2 cellular contexts compared by ENCODE assay signal in genomic region chr11:49893442-49893841, GRCh38. TPM values are rescaled to one million over a fixed set of nuclear protein-coding genes. Genes with fewer than 3 reads are reported as not detected.
"Had no signal": no experiment of that assay in that cellular context is flagged by ENCODE, and none has a peak within 500 bp of the region (broad histone marks: within the 10 kb centered on the region; RNA-seq: fewer than 3 reads in every experiment).

No MANE protein-coding gene starts in this region.

RNA-seq across cellular contexts. Expression of gene OR4C13, which starts 58.7 kb away (rescaled TPM):
- total RNA-seq: G401, GM12878 had no signal
- polyA plus RNA-seq: GM12878 had no signal
